In genomic region chr6:51996296-51996947, GRCh38 we compare ENCODE assay signal across 10 cellular contexts.
DNase-seq lines count a peak whose midpoint lies in the region; ATAC-seq and TF ChIP-seq lines count a peak whose summit lies in the region.
"Had no signal": no experiment of that assay in that cellular context is flagged by ENCODE, and none has a peak within 500 bp of the region (broad histone marks: within the 10 kb centered on the region; RNA-seq: fewer than 3 reads in every experiment).

No MANE protein-coding gene starts in this region.

- H3K4me3 ChIP-seq in OCI-LY7 (ENCODE audit: low read depth, low read length, poor library complexity, severe bottlenecking) (peak overlapping the region; percentile 23), hepatocyte (no peak overlapping the region), testis (no peak overlapping the region)
- no peak overlapping the region for H3K4me3 ChIP-seq in CD8-positive, alpha-beta T cell (ENCODE audit: low read depth, low read length)

- no TSS peak for BruUV-seq in OCI-LY7 (replicated peaks; lab: Mats Ljungman, UMichigan)

- H3K36me3 ChIP-seq in OCI-LY7 (ENCODE audit: insufficient read depth, low read length), result no peaks in the 10 kb centered on the region
- H3K36me3 ChIP-seq in hepatocyte (replicated peaks; ENCODE audit: insufficient read depth, low read depth), result no peaks in the 10 kb centered on the region
- no peaks in the 10 kb centered on the region for H3K36me3 ChIP-seq in testis (ENCODE audit: low read depth, missing control alignments)
- H3K36me3 ChIP-seq in CD8-positive, alpha-beta T cell (ENCODE audit: insufficient read depth, low read length), result no peaks in the 10 kb centered on the region

- H3K4me2 ChIP-seq in OCI-LY7 (ENCODE audit: low read length) (peak overlapping the region; percentile 60), hepatocyte (no peak overlapping the region)

- H3K4me3 Mint-ChIP-seq in CD8-positive, alpha-beta T cell, result no peak overlapping the region

- TF ChIP-seq CTCF in OCI-LY7 (conservative IDR thresholded peaks at IDR 0.05; ENCODE audit: low read length), result no peak
- no peak for TF ChIP-seq CTCF in hepatocyte (IDR thresholded peaks at IDR 0.05; ENCODE audit: poor library complexity)
- TF ChIP-seq CTCF in foreskin keratinocyte (conservative IDR thresholded peaks at IDR 0.05), result no peak
- TF ChIP-seq CTCF in testis (IDR thresholded peaks at IDR 0.05), result no peak
- TF ChIP-seq CTCF in CD8-positive, alpha-beta T cell (IDR thresholded peaks at IDR 0.05), result no peak

- DNase-seq in OCI-LY7 (ENCODE audit: low spot score) (peak; percentile 73), hepatocyte (ENCODE audit: low spot score) (no peak), foreskin keratinocyte (no peak), testis (no peak)
- no peak for DNase-seq in CD8-positive, alpha-beta T cell
- DNase-seq: activated gamma-delta T cell treated with Interleukin-2 at 50 U/mL for 16 hours; NK-92 treated with Interleukin-12 subunit alpha and Interleukin-12 subunit beta, amount 100 ng/mL, for 24 hours had no signal

- POLR2A ChIA-PET in OCI-LY7 (lab: Charles Lee), result no interaction called here
- POLR2A ChIA-PET in CD8-positive, alpha-beta T cell (lab: Charles Lee), result no interaction called here

- 76% methylated on average over 6 of the region's 6 CpGs for WGBS in hepatocyte (ENCODE audit: low lambda C conversion rate, missing lambda C conversion rate)
- 84 to 87% methylated on average over 6 of the region's 6 CpGs for WGBS in testis, 2 donors

- no peak for TF ChIP-seq POLR2A in testis (IDR thresholded peaks at IDR 0.05)

- H3K79me2 ChIP-seq in OCI-LY7 (ENCODE audit: insufficient read depth, low read depth, low read length) (no peaks in the 10 kb centered on the region), hepatocyte (no peaks in the 10 kb centered on the region)

- H2AFZ ChIP-seq in OCI-LY7 (ENCODE audit: low read length), result peak overlapping the region; percentile 76; the same call in 1 of the 2 replicates
- H2AFZ ChIP-seq in hepatocyte, result no peak overlapping the region

- no peak overlapping the region for H3K27ac Mint-ChIP-seq in CD8-positive, alpha-beta T cell

- no peaks in the 10 kb centered on the region for H3K9me3 ChIP-seq in OCI-LY7 (ENCODE audit: low read length)
- no peaks in the 10 kb centered on the region for H3K9me3 ChIP-seq in hepatocyte (ENCODE audit: low read depth)
- no peaks in the 10 kb centered on the region for H3K9me3 ChIP-seq in testis
- H3K9me3 ChIP-seq in CD8-positive, alpha-beta T cell (ENCODE audit: low read length), result no peaks in the 10 kb centered on the region

- ATAC-seq in GM18508 (IDR thresholded peaks at IDR 0.05; ENCODE audit: insufficient read depth, unreplicated experiment), result peak; percentile 95
- peak; percentile 97 for ATAC-seq in GM21515 (IDR thresholded peaks at IDR 0.05; ENCODE audit: unreplicated experiment)
- peak; percentile 87 for ATAC-seq in HG03103 (IDR thresholded peaks at IDR 0.05; ENCODE audit: low read depth, unreplicated experiment)
- ATAC-seq in foreskin keratinocyte, result no peak
- no peak for ATAC-seq in CD8-positive, alpha-beta T cell

- no peaks in the 10 kb centered on the region for H3K9me3 Mint-ChIP-seq in CD8-positive, alpha-beta T cell

- H3K4me1 Mint-ChIP-seq in CD8-positive, alpha-beta T cell (ENCODE audit: low read depth), result no peaks in the 10 kb centered on the region

- H3K4me1 ChIP-seq in OCI-LY7 (ENCODE audit: insufficient read depth, low read length, poor library complexity, severe bottlenecking) (peaks cover 22% of the 10 kb centered on the region), hepatocyte (ENCODE audit: insufficient read depth) (no peaks in the 10 kb centered on the region), foreskin keratinocyte (no peaks in the 10 kb centered on the region), testis (no peaks in the 10 kb centered on the region)
- no peaks in the 10 kb centered on the region for H3K4me1 ChIP-seq in CD8-positive, alpha-beta T cell (ENCODE audit: insufficient read depth, low read length)

- H3K27me3 ChIP-seq in hepatocyte (no peaks in the 10 kb centered on the region), foreskin keratinocyte (peaks cover 5% of the 10 kb centered on the region), testis (no peaks in the 10 kb centered on the region)
- H3K27me3 ChIP-seq in CD8-positive, alpha-beta T cell (ENCODE audit: insufficient read depth, low read length), result no peaks in the 10 kb centered on the region

- H4K20me1 ChIP-seq in OCI-LY7 (ENCODE audit: insufficient read depth, low read length), result no peaks in the 10 kb centered on the region
- H4K20me1 ChIP-seq in hepatocyte (ENCODE audit: insufficient read depth, poor library complexity, severe bottlenecking), result no peaks in the 10 kb centered on the region

- peak overlapping the region; percentile 51 for H3K27ac ChIP-seq in OCI-LY7 (ENCODE audit: low read depth, low read length, poor library complexity, severe bottlenecking)
- no peak overlapping the region for H3K27ac ChIP-seq in hepatocyte
- no peak overlapping the region for H3K27ac ChIP-seq in foreskin keratinocyte
- H3K27ac ChIP-seq in testis, result no peak overlapping the region
- no peak overlapping the region for H3K27ac ChIP-seq in CD8-positive, alpha-beta T cell (ENCODE audit: low read depth, low read length)

- no peaks in the 10 kb centered on the region for H3K36me3 Mint-ChIP-seq in CD8-positive, alpha-beta T cell

- H3K27me3 Mint-ChIP-seq in CD8-positive, alpha-beta T cell (ENCODE audit: low read depth), result peaks cover 24% of the 10 kb centered on the region

- intact Hi-C loops in OCI-LY7 (cut with micrococcal nuclease; ENCODE audit: unreplicated experiment) (no loop called here), testis (cut with DNase I; ENCODE audit: low total_unique reads) (no loop called here)
- intact Hi-C loops in CD8-positive, alpha-beta T cell (cut with DNase I, micrococcal nuclease), result no loop called here

- peaks cover 6% of the 10 kb centered on the region; the same call in 1 of the 2 replicates for H3K9me2 ChIP-seq in OCI-LY7 (ENCODE audit: insufficient read depth, low read length)
- H3K9me2 ChIP-seq in hepatocyte (replicated peaks; ENCODE audit: insufficient read depth), result no peaks in the 10 kb centered on the region

- CTCF ChIA-PET in OCI-LY7 (lab: Charles Lee; ENCODE audit: unreplicated experiment), result no interaction called here
- CTCF ChIA-PET in CD8-positive, alpha-beta T cell (lab: Charles Lee), result interaction anchor here (0.5 to 1.2 kb wide), 2 partner anchors 9 to 1900 kb away, joined by 3 read pairs; no protein-coding TSS in a partner anchor

Comparison
In these comparisons a context has a peak if more than half of its experiments do, and no peak if none do; other contexts are left out.
1. ATAC-seq: peak in GM18508 (single experiment), GM21515 (single experiment) and HG03103 (single experiment); none in foreskin keratinocyte (single experiment) and CD8-positive, alpha-beta T cell (single experiment).